In the genomic region with DNA sequence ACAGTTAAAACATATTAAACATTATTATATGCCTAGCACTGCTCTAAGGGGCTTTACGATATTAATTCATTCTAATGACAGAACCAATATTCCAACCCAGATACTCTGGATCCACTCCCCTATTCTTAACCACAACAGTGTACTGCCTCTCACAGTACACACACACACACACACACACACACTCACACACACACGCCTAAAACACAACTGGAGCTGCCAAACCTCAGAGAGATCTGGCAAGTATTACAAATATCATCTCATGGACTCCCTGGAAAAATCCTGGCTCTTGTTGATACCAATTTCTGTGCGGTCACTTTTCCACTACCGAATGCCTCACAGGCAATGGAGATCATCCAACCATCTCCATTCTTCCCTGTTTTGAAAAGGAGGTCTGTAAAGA, we compare ENCODE assay signal across 1 cellular context.
TF ChIP-seq lines count a peak whose summit lies in the region.

No MANE protein-coding gene starts in this region.

TF ChIP-seq in endothelial cell of umbilical vein, 7 proteins besides CTCF, POLR2A, EP300 and RAD21:
- TF ChIP-seq GATA2 (IDR thresholded peaks at IDR 0.05; ENCODE audit: insufficient read depth, insufficient read length, low read depth, low read length) (no peak), EZH2 (IDR thresholded peaks at IDR 0.05; ENCODE audit: borderline replicate concordance, low read depth, low read length, severe bottlenecking) (no peak), JUN (IDR thresholded peaks at IDR 0.05; ENCODE audit: borderline replicate concordance, insufficient read depth, insufficient read length, low read depth) (no peak), MYC (IDR thresholded peaks at IDR 0.05; ENCODE audit: low read depth, low read length) (no peak), POLR2AphosphoS5 (IDR thresholded peaks at IDR 0.05; ENCODE audit: insufficient read depth, low read depth, low read length) (no peak), FOS (IDR thresholded peaks at IDR 0.05; ENCODE audit: borderline replicate concordance, insufficient read depth, low read length) (no peak)
- TF ChIP-seq, protein P1, sequence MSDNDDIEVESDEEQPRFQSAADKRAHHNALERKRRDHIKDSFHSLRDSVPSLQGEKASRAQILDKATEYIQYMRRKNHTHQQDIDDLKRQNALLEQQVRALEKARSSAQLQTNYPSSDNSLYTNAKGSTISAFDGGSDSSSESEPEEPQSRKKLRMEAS (IDR thresholded peaks at IDR 0.05; ENCODE audit: insufficient read depth, insufficient read length), result no peak
TF ChIP-seq in endothelial cell of umbilical vein: peak in this region for 0.
